Comparison of ENCODE assay signal across 8 cellular contexts in genomic region chr12:49868952-49869815, GRCh38.
A peak's percentile ranks its signal among the peaks of the same experiment; 100 is the strongest.
DNase-seq lines count a peak whose midpoint lies in the region; ATAC-seq and TF ChIP-seq lines count a peak whose summit lies in the region.

No MANE protein-coding gene starts in this region.

- no peak for TF ChIP-seq CTCF in HFF-Myc (IDR thresholded peaks at IDR 0.05; ENCODE audit: low read depth, low read length, missing control alignments)

- no peak for TF ChIP-seq POLR2A in erythroblast (IDR thresholded peaks at IDR 0.05; ENCODE audit: low read length)

- no peak for ATAC-seq in HG03135 (IDR thresholded peaks at IDR 0.05; ENCODE audit: unreplicated experiment)
- no peak for ATAC-seq in GM21528 (IDR thresholded peaks at IDR 0.05; ENCODE audit: low FRiP score, unreplicated experiment)
- no peak for ATAC-seq in HG03442 (IDR thresholded peaks at IDR 0.05; ENCODE audit: unreplicated experiment)

- no peak overlapping the region for H3K4me3 ChIP-seq in HFF-Myc (replicated peaks; ENCODE audit: low read depth, low read length)

- DNase-seq in HFF-Myc (ENCODE audit: extremely low read depth, low read depth) (peak; percentile 65), NCI-H82 treated with DMSO at 0.1 percent for 48 hours (lab: John Stamatoyannopoulos, UW; ENCODE audit: unreplicated experiment) (peak; percentile 37), erythroblast (lab: John Stamatoyannopoulos, UW) (peak; percentile 96 to 99), midbrain (lab: John Stamatoyannopoulos, UW) (peak; percentile 28), NAMALWA (ENCODE audit: low spot score) (no peak)
